27 cellular contexts compared by ENCODE assay signal in the genomic region with DNA sequence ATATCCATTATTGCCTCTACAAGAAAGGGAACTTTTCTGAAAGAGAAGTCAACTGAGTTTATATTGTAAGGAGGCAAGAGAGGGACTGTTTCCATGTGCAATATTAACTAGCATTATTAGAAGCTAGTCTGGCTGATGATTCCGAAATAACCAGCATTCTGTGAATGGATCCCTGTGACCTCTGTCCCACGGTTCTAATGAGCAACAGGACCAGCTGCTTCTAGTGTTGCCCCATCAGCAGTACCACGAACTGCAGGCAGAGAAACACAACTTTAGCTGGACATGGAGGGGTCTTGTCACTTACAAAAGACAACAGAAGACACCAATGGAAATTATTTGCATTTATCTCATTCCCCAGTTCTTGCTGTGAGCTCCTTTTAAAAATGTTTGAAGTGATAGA.
"Had no signal": no experiment of that assay in that cellular context is flagged by ENCODE, and none has a peak within 500 bp of the region (broad histone marks: within the 10 kb centered on the region; RNA-seq: fewer than 3 reads in every experiment).

No MANE protein-coding gene starts in this region.

- H3K4me1 Mint-ChIP-seq: immature natural killer cell; naive thymus-derived CD4-positive, alpha-beta T cell had no signal

- H3K36me3 ChIP-seq: colonic mucosa, left ventricle myocardium inferior, lower lobe of right lung, pancreas, right lobe of liver, suprapubic skin, tibial artery, upper lobe of left lung, uterus had no signal

- H3K27ac Mint-ChIP-seq: endodermal cell; immature natural killer cell; naive thymus-derived CD4-positive, alpha-beta T cell; progenitor cell of endocrine pancreas had no signal

- H3K27me3 Mint-ChIP-seq: naive thymus-derived CD4-positive, alpha-beta T cell; progenitor cell of endocrine pancreas had no signal

- ATAC-seq: foreskin keratinocyte; left cardiac atrium; lower lobe of right lung; naive thymus-derived CD4-positive, alpha-beta T cell; pancreas; right lobe of liver had no signal

- DNase-seq: cerebellar nuclear complex; colonic mucosa; dermis blood vessel endothelial cell; effector CD4-positive, alpha-beta T cell; endodermal cell; erythroblast; immature natural killer cell; kidney; left cardiac atrium; left ventricle myocardium inferior; lower lobe of right lung; mesenchymal stem cell; midbrain; naive thymus-derived CD4-positive, alpha-beta T cell; nucleus accumbens; pancreas; right lobe of liver; stimulated activated CD4-positive, alpha-beta T cell treated with anti-CD3 and anti-CD28 coated beads, Interleukin-12 subunit alpha, Interleukin-12 subunit beta, amount 100 ng/mL, for 4 hours; stimulated activated naive CD4-positive, alpha-beta T cell treated with Interleukin-2 at 50 U/mL for 16 hours; tibial artery; upper lobe of left lung; uterus had no signal

- FAIRE-seq: endothelial cell of umbilical vein, kidney, pancreas had no signal

- H3K36me3 Mint-ChIP-seq: naive thymus-derived CD4-positive, alpha-beta T cell had no signal

- H3K9me3 ChIP-seq: colonic mucosa, lower lobe of right lung, pancreas, right lobe of liver, suprapubic skin, tibial artery, upper lobe of left lung, uterus had no signal

- H3K4me1 ChIP-seq: colonic mucosa, foreskin keratinocyte, left ventricle myocardium inferior, lower lobe of right lung, pancreas, right lobe of liver, suprapubic skin, upper lobe of left lung, uterus had no signal

- H3K27ac ChIP-seq: colonic mucosa, foreskin keratinocyte, left ventricle myocardium inferior, lower lobe of right lung, pancreas, right lobe of liver, suprapubic skin, tibial artery, upper lobe of left lung, uterus had no signal

- H3K27me3 ChIP-seq: colonic mucosa, foreskin keratinocyte, pancreas, right lobe of liver, suprapubic skin, tibial artery, upper lobe of left lung, uterus had no signal

- H3K4me3 Mint-ChIP-seq: endodermal cell; immature natural killer cell; naive thymus-derived CD4-positive, alpha-beta T cell; neural crest cell had no signal

- H3K4me3 ChIP-seq: colonic mucosa, left ventricle myocardium inferior, lower lobe of right lung, pancreas, right lobe of liver, suprapubic skin, tibial artery, upper lobe of left lung, uterus had no signal
